Comparison of ENCODE assay signal across 30 cellular contexts in the genomic region with DNA sequence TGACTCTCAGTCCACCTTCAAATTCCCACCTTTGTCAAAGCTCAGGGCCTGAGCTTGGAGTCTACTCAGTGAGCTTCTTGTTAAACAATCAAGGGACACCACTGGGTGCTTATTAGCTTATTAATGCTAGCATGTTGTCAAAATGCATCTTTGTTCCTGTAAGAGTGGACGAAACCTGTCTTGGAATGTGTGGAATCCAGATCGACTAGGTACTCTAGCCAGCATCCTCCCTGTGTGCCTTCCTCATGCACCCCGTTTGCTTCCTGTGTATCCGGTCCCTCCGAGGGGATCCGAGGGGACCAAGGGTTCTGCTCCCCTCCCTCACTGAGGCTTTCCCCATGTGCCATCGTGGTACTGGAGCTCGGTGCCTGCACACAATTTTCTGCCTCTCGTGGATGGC.
"Had no signal": no experiment of that assay in that cellular context is flagged by ENCODE, and none has a peak within 500 bp of the region (broad histone marks: within the 10 kb centered on the region; RNA-seq: fewer than 3 reads in every experiment).

No MANE protein-coding gene starts in this region.

- H3K27ac ChIP-seq: ovary, parathyroid adenoma, psoas muscle, right lobe of liver, sigmoid colon, suprapubic skin, testis, tibial artery, transverse colon, upper lobe of right lung, vagina had no signal

- H3K4me3 Mint-ChIP-seq: naive thymus-derived CD4-positive, alpha-beta T cell; natural killer cell; nephron; stimulated activated memory B cell treated with anti-CD40 and anti-IgM and Interleukin-4, amounts not matched to agents 10 μg/mL and 1 μg/mL and 100 μg/mL, for 72 hours; stimulated activated naive CD8-positive, alpha-beta T cell treated with anti-CD3 and anti-CD28 coated beads, Interleukin-15, amount 100 ng/mL, for 72 hours; type B pancreatic cell had no signal

- H3K4me1 Mint-ChIP-seq: naive thymus-derived CD4-positive, alpha-beta T cell; natural killer cell; nephron; stimulated activated memory B cell treated with anti-CD40 and anti-IgM and Interleukin-4, amounts not matched to agents 10 μg/mL and 1 μg/mL and 100 μg/mL, for 72 hours; stimulated activated naive CD8-positive, alpha-beta T cell treated with anti-CD3 and anti-CD28 coated beads, Interleukin-15, amount 100 ng/mL, for 72 hours had no signal

- H3K4me3 ChIP-seq: ovary, psoas muscle, right lobe of liver, sigmoid colon, suprapubic skin, testis, tibial artery, transverse colon, upper lobe of right lung, vagina had no signal

- H3K36me3 ChIP-seq: ovary, right lobe of liver, sigmoid colon, suprapubic skin, tibial artery, transverse colon, upper lobe of right lung, vagina had no signal

- H3K27me3 ChIP-seq: ovary, right lobe of liver, sigmoid colon, suprapubic skin, testis, tibial artery, transverse colon, upper lobe of right lung, vagina had no signal

- H3K9me3 Mint-ChIP-seq: natural killer cell; nephron; stimulated activated memory B cell treated with anti-CD40 and anti-IgM and Interleukin-4, amounts not matched to agents 10 μg/mL and 1 μg/mL and 100 μg/mL, for 72 hours; stimulated activated naive CD8-positive, alpha-beta T cell treated with anti-CD3 and anti-CD28 coated beads, Interleukin-15, amount 100 ng/mL, for 72 hours had no signal

- H2AFZ ChIP-seq: parathyroid adenoma had no signal

- FAIRE-seq: small intestine had no signal

- H3K36me3 Mint-ChIP-seq: naive thymus-derived CD4-positive, alpha-beta T cell; natural killer cell; stimulated activated memory B cell treated with anti-CD40 and anti-IgM and Interleukin-4, amounts not matched to agents 10 μg/mL and 1 μg/mL and 100 μg/mL, for 72 hours; type B pancreatic cell had no signal

- H3K27ac Mint-ChIP-seq: naive thymus-derived CD4-positive, alpha-beta T cell; natural killer cell; nephron; progenitor cell of endocrine pancreas; stimulated activated memory B cell treated with anti-CD40 and anti-IgM and Interleukin-4, amounts not matched to agents 10 μg/mL and 1 μg/mL and 100 μg/mL, for 72 hours; stimulated activated naive CD8-positive, alpha-beta T cell treated with anti-CD3 and anti-CD28 coated beads, Interleukin-15, amount 100 ng/mL, for 72 hours; type B pancreatic cell had no signal

- H3K9ac ChIP-seq: parathyroid adenoma had no signal

- H3K9me3 ChIP-seq: psoas muscle, right lobe of liver, sigmoid colon, suprapubic skin, testis, tibial artery, transverse colon, upper lobe of right lung, vagina had no signal

- H3K4me1 ChIP-seq: parathyroid adenoma, psoas muscle, right lobe of liver, sigmoid colon, suprapubic skin, transverse colon, upper lobe of right lung, vagina had no signal

- DNase-seq: naive thymus-derived CD4-positive, alpha-beta T cell; natural killer cell; occipital lobe; ovary; posterior cingulate gyrus; psoas muscle; right cardiac atrium; right lobe of liver; sigmoid colon; small intestine; stimulated activated CD4-positive, alpha-beta T cell treated with anti-CD3 and anti-CD28 coated beads, Interleukin-12 subunit alpha, Interleukin-12 subunit beta, amount 100 ng/mL, for 4 hours; stimulated activated CD4-positive, alpha-beta T cell treated with anti-CD3 and anti-CD28 coated beads, Interleukin-1b, Interleukin-23, amount 100 ng/mL, for 48 hours; stimulated activated CD4-positive, alpha-beta T cell treated with anti-CD3 and anti-CD28 coated beads, Interleukin-4, amount 100 ng/mL, for 1 hour; stimulated activated CD4-positive, alpha-beta T cell treated with anti-CD3 and anti-CD28 coated beads, Interleukin-4, amount 100 ng/mL, for 4 hours; stimulated activated CD8-positive, alpha-beta memory T cell treated with anti-CD3 and anti-CD28 coated beads, Interleukin-4, amount 100 ng/mL, for 48 hours; stimulated activated naive CD4-positive, alpha-beta T cell; stimulated activated naive CD8-positive, alpha-beta T cell treated with anti-CD3 and anti-CD28 coated beads, Interleukin-15, amount 100 ng/mL, for 72 hours; stimulated activated naive CD8-positive, alpha-beta T cell treated with anti-CD3 and anti-CD28 coated beads, Interleukin-15, Interleukin-2, amounts not matched to agents 100 U/mL and 50 U/mL, for 24 hours; substantia nigra; testis; tibial artery; transverse colon; upper lobe of right lung had no signal

- H3K27me3 Mint-ChIP-seq: progenitor cell of endocrine pancreas; stimulated activated memory B cell treated with anti-CD40 and anti-IgM and Interleukin-4, amounts not matched to agents 10 μg/mL and 1 μg/mL and 100 μg/mL, for 72 hours; stimulated activated naive CD8-positive, alpha-beta T cell treated with anti-CD3 and anti-CD28 coated beads, Interleukin-15, amount 100 ng/mL, for 72 hours; type B pancreatic cell had no signal
